In the genomic region with DNA sequence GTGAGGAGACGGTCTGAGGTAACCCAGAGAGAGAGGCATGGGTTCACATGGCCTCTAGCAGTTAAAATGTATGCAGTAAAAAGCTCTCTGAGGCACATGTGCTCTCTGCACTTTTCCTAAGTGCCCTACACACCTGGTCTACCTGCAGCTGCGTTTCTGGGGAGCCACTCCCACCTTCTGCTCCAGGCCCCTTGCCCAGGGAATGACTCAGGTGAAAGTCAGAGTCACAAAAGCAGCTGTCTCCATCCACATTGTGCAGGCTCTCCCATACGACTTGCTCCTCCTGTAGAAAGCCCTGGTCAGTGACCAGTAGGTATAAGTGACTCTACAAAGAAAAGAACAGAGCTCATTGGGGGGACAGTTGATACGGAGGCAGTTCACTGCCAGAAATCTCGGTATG, we compare ENCODE assay signal across 1 cellular context.
TF ChIP-seq lines count a peak whose summit lies in the region.

No MANE protein-coding gene starts in this region.

TF ChIP-seq in HepG2, 621 proteins besides CTCF, POLR2A, EP300 and RAD21:
- TF ChIP-seq, protein P1, sequence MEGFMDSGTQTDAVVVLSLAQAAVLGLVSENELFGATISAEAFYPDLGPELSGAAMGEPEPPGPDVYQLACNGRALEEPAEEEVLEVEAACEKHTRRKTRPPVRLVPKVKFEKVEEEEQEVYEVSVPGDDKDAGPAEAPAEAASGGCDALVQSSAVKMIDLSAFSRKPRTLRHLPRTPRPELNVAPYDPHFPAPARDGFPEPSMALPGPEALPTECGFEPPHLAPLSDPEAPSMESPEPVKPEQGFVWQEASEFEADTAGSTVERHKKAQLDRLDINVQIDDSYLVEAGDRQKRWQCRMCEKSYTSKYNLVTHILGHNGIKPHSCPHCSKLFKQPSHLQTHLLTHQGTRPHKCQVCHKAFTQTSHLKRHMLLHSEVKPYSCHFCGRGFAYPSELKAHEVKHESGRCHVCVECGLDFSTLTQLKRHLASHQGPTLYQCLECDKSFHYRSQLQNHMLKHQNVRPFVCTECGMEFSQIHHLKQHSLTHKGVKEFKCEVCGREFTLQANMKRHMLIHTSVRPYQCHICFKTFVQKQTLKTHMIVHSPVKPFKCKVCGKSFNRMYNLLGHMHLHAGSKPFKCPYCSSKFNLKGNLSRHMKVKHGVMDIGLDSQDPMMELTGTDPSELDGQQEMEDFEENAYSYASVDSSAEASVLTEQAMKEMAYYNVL (CRISPR knock-in tag; IDR thresholded peaks at IDR 0.05; ENCODE audit: borderline replicate concordance) = no peak
- TF ChIP-seq PHB2 (IDR thresholded peaks at IDR 0.05; ENCODE audit: partially characterized antibody) (no peak), ZBTB7B (CRISPR knock-in tag; IDR thresholded peaks at IDR 0.05) (no peak), HNRNPLL (IDR thresholded peaks at IDR 0.05; ENCODE audit: low read depth, low read length, poor library complexity, severe bottlenecking) (no peak), NFYB (CRISPR knock-in tag; IDR thresholded peaks at IDR 0.05) (no peak), ZFP37 (CRISPR knock-in tag; IDR thresholded peaks at IDR 0.05; ENCODE audit: borderline replicate concordance) (no peak)
TF ChIP-seq in HepG2: peak in this region for 0.
